8 cellular contexts compared by ENCODE assay signal in genomic region chr21:38219049-38219628, GRCh38. TPM values are rescaled to one million over a fixed set of nuclear protein-coding genes. Genes with fewer than 3 reads are reported as not detected.
DNase-seq lines count a peak whose midpoint lies in the region; ATAC-seq and FAIRE-seq lines count a peak whose summit lies in the region.

No MANE protein-coding gene starts in this region.

- no peak overlapping the region for H2AK5ac ChIP-seq in mesenchymal stem cell (ENCODE audit: low read length, severe bottlenecking)

- no peak overlapping the region for H3K27ac Mint-ChIP-seq in activated CD4-positive, alpha-beta memory T cell treated with anti-CD3 and anti-CD28 coated beads, Interleukin-2, amount 10 ng/mL, durations not matched to agents 7 days and 5 days

- peak; percentile 81 for ATAC-seq in HG03103 (IDR thresholded peaks at IDR 0.05; ENCODE audit: low read depth, unreplicated experiment)
- no peak for ATAC-seq in GM18502 (IDR thresholded peaks at IDR 0.05; ENCODE audit: poor library complexity, unreplicated experiment)

- DNase-seq in DMS114 treated with DMSO at 0.1 percent for 48 hours (lab: John Stamatoyannopoulos, UW; ENCODE audit: unreplicated experiment): peak; percentile 25
- DNase-seq in NCI-H774 (lab: John Stamatoyannopoulos, UW): peak; percentile 72
- peak; percentile 49 for DNase-seq in activated CD4-positive, alpha-beta memory T cell treated with anti-CD3 and anti-CD28 coated beads, Interleukin-2, amount 10 ng/mL, durations not matched to agents 7 days and 5 days
- peak; percentile 75 for DNase-seq in mesenchymal stem cell
- DNase-seq in stimulated activated CD8-positive, alpha-beta memory T cell treated with anti-CD3 and anti-CD28 coated beads, Interleukin-4, amount 100 ng/mL, for 4 hours (ENCODE audit: low read depth in 2 of 2, low spot score in 1 of 2): peak; percentile 12 to 37

- H2BK15ac ChIP-seq in mesenchymal stem cell (ENCODE audit: low read depth, poor library complexity, severe bottlenecking): no peak overlapping the region

- H2BK12ac ChIP-seq in mesenchymal stem cell (ENCODE audit: low read length in 2 of 2): no peak overlapping the region

- no peak overlapping the region for H3K4me3 Mint-ChIP-seq in activated CD4-positive, alpha-beta memory T cell treated with anti-CD3 and anti-CD28 coated beads, Interleukin-2, amount 10 ng/mL, durations not matched to agents 7 days and 5 days

- no peak overlapping the region for H3K4ac ChIP-seq in mesenchymal stem cell (ENCODE audit: low read depth in 1 of 2, low read length in 2 of 2)

- H2AFZ ChIP-seq in mesenchymal stem cell (ENCODE audit: low read depth, low read length): no peak overlapping the region

- H3K36me3 ChIP-seq in mesenchymal stem cell (ENCODE audit: control insufficient read depth in 1 of 2, insufficient read depth in 2 of 2, low read depth in 1 of 2, low read length in 2 of 2): peaks cover 0 to 3% of the 10 kb centered on the region in 2 experiments

- FAIRE-seq in endometrium (lab: Jason Lieb, UNC): peak; percentile 12

- no peaks in the 10 kb centered on the region for H3K79me1 ChIP-seq in mesenchymal stem cell (replicated peaks; ENCODE audit: low read length, poor library complexity, severe bottlenecking)

- no peak overlapping the region for H3K23ac ChIP-seq in mesenchymal stem cell (ENCODE audit: low read length in 2 of 2)

- peaks cover 7% of the 10 kb centered on the region for H3K9me3 Mint-ChIP-seq in activated CD4-positive, alpha-beta memory T cell treated with anti-CD3 and anti-CD28 coated beads, Interleukin-2, amount 10 ng/mL, durations not matched to agents 7 days and 5 days

- CTCF ChIA-PET in activated CD4-positive, alpha-beta memory T cell treated with anti-CD3 and anti-CD28 coated beads, Interleukin-2, amount 10 ng/mL, durations not matched to agents 7 days and 5 days (lab: Charles Lee): interaction anchor here (0.6 to 4.7 kb wide), 8 partner anchors 9 to 137 kb away, joined by 3 to 37 read pairs (median 4); no protein-coding TSS in a partner anchor

- peak overlapping the region; percentile 43 for H3K9ac ChIP-seq in mesenchymal stem cell (ENCODE audit: low read length)

- no peak overlapping the region for H3K18ac ChIP-seq in mesenchymal stem cell (ENCODE audit: low read depth in 1 of 2, low read length in 2 of 2)

- H3K36me3 Mint-ChIP-seq in activated CD4-positive, alpha-beta memory T cell treated with anti-CD3 and anti-CD28 coated beads, Interleukin-2, amount 10 ng/mL, durations not matched to agents 7 days and 5 days (ENCODE audit: low read depth): peaks cover 3% of the 10 kb centered on the region

- H3K27ac ChIP-seq in mesenchymal stem cell (ENCODE audit: low read length, poor library complexity, severe bottlenecking): peak overlapping the region; percentile 20

- no peak overlapping the region for H2BK5ac ChIP-seq in mesenchymal stem cell (ENCODE audit: low read depth, low read length, poor library complexity, severe bottlenecking)

- H3K14ac ChIP-seq in mesenchymal stem cell (ENCODE audit: low read length in 2 of 2): no peak overlapping the region

- POLR2A ChIA-PET in activated CD4-positive, alpha-beta memory T cell treated with anti-CD3 and anti-CD28 coated beads, Interleukin-2, amount 10 ng/mL, durations not matched to agents 7 days and 5 days (lab: Charles Lee): no interaction called here

- H3K9me3 ChIP-seq in mesenchymal stem cell (ENCODE audit: control insufficient read depth, low read length): peaks cover 15% of the 10 kb centered on the region

- no peak overlapping the region for H3K4me3 ChIP-seq in mesenchymal stem cell (ENCODE audit: insufficient read depth in 1 of 2, low read depth in 1 of 2, low read length in 2 of 2)

- H4K8ac ChIP-seq in mesenchymal stem cell (ENCODE audit: low read length): no peak overlapping the region

- H3K4me1 ChIP-seq in mesenchymal stem cell (ENCODE audit: control insufficient read depth, insufficient read depth, low read depth, low read length): peaks cover 1% of the 10 kb centered on the region

- 0% methylated on average over 5 of the region's 7 CpGs for WGBS in mesenchymal stem cell

- H3K27me3 ChIP-seq in mesenchymal stem cell (ENCODE audit: control insufficient read depth in 1 of 2, insufficient read depth in 1 of 2, low read length in 2 of 2): no peaks in the 10 kb centered on the region

- H2BK120ac ChIP-seq in mesenchymal stem cell (ENCODE audit: low read depth, low read length): no peak overlapping the region

- no peaks in the 10 kb centered on the region for H3K4me1 Mint-ChIP-seq in activated CD4-positive, alpha-beta memory T cell treated with anti-CD3 and anti-CD28 coated beads, Interleukin-2, amount 10 ng/mL, durations not matched to agents 7 days and 5 days

- no peak overlapping the region for H4K91ac ChIP-seq in mesenchymal stem cell (ENCODE audit: low read length)

- no peak overlapping the region for H3K4me2 ChIP-seq in mesenchymal stem cell (ENCODE audit: low read length, poor library complexity, severe bottlenecking)

- no peaks in the 10 kb centered on the region for H3K27me3 Mint-ChIP-seq in activated CD4-positive, alpha-beta memory T cell treated with anti-CD3 and anti-CD28 coated beads, Interleukin-2, amount 10 ng/mL, durations not matched to agents 7 days and 5 days

RNA-seq across cellular contexts. Expression of gene KCNJ15, which starts 37.7 kb away (rescaled TPM):
- not detected for total RNA-seq in activated CD4-positive, alpha-beta memory T cell treated with anti-CD3 and anti-CD28 coated beads, Interleukin-2, amount 10 ng/mL, durations not matched to agents 7 days and 5 days
- polyA plus RNA-seq in mesenchymal stem cell (2013, experiment 1 of 2): 0.99 TPM
- polyA plus RNA-seq in mesenchymal stem cell (2013, experiment 2 of 2): 1.00 TPM

Comparison
In these comparisons a context has a peak if more than half of its experiments do, and no peak if none do; other contexts are left out.
1. DNase-seq: peak in every context shown above with its lines; median percentile 75 in mesenchymal stem cell; 72 in NCI-H774; 49 in activated CD4-positive, alpha-beta memory T cell treated with anti-CD3 and anti-CD28 coated beads, Interleukin-2, amount 10 ng/mL, durations not matched to agents 7 days and 5 days; 25 in DMS114 treated with DMSO at 0.1 percent for 48 hours; 24 in stimulated activated CD8-positive, alpha-beta memory T cell treated with anti-CD3 and anti-CD28 coated beads, Interleukin-4, amount 100 ng/mL, for 4 hours.